Comparison of ENCODE assay signal across 24 cellular contexts in genomic region chr9:97645720-97646119, GRCh38. TPM values are rescaled to one million over a fixed set of nuclear protein-coding genes. Genes with fewer than 3 reads are reported as not detected.
DNase-seq lines count a peak whose midpoint lies in the region; ATAC-seq, FAIRE-seq and TF ChIP-seq lines count a peak whose summit lies in the region.
"Had no signal": no experiment of that assay in that cellular context is flagged by ENCODE, and none has a peak within 500 bp of the region (broad histone marks: within the 10 kb centered on the region; RNA-seq: fewer than 3 reads in every experiment).

No MANE protein-coding gene starts in this region.

- no peak overlapping the region for H2AFZ ChIP-seq in HepG2 (ENCODE audit: low read length)
- H2AFZ ChIP-seq: GM23248 had no signal

- BruUV-seq in HepG2 (replicated peaks; lab: Mats Ljungman, UMichigan): no TSS peak

- H3K4me1 Mint-ChIP-seq in activated T-cell treated with anti-CD3 and anti-CD28 coated beads, Interleukin-2, amount 50 U/mL, for 72 hours (ENCODE audit: low read depth): peaks cover 5% of the 10 kb centered on the region
- H3K4me1 Mint-ChIP-seq: CD14-positive monocyte had no signal

- H3K4me1 ChIP-seq in right lobe of liver: peaks cover 0 to 13% (median 2%) of the 10 kb centered on the region in 4 donors
- H3K4me1 ChIP-seq in HepG2 (ENCODE audit: insufficient read depth, low read length): no peaks in the 10 kb centered on the region
- no peaks in the 10 kb centered on the region for H3K4me1 ChIP-seq in right cardiac atrium (ENCODE audit: control insufficient read depth, insufficient read depth, low read length)
- no peaks in the 10 kb centered on the region for H3K4me1 ChIP-seq in kidney (ENCODE audit: control insufficient read depth in 1 of 2, insufficient read depth in 1 of 2, low read depth in 1 of 2, low read length in 2 of 2)
- H3K4me1 ChIP-seq: A549, BE2C had no signal

- in situ Hi-C loops in HepG2 (cut with HindIII; ENCODE audit: extremely low pct_ligation_motif_present, low pct_unique_long_range_greater_than_20kb): no loop called here

- ATAC-seq in right lobe of liver (peak in 3 of 4 donors; percentile 22 to 52 (median 49)), HepG2 (no peak), right cardiac atrium (no peak)
- ATAC-seq in activated T-cell treated with anti-CD3 and anti-CD28 coated beads, Interleukin-2, amount 50 U/mL, for 72 hours (replicated peaks in 1 of 2): no peak
- ATAC-seq: A549, HCT116 had no signal

- TF ChIP-seq POLR2A in right lobe of liver (IDR thresholded peaks at IDR 0.05) (no peak), HepG2 (IDR thresholded peaks at IDR 0.05; ENCODE audit: insufficient read depth in 1 of 2, low read depth in 2 of 2, low read length in 2 of 2) (no peak), H54 (IDR thresholded peaks at IDR 0.05; ENCODE audit: low read depth, low read length) (no peak)

- H3K4me3 Mint-ChIP-seq in activated T-cell treated with anti-CD3 and anti-CD28 coated beads, Interleukin-2, amount 50 U/mL, for 72 hours: no peak overlapping the region
- H3K4me3 Mint-ChIP-seq: CD14-positive monocyte; CD4-positive, alpha-beta T cell; CD8-positive, alpha-beta memory T cell; H9 had no signal

- peaks cover 7% of the 10 kb centered on the region for H3K79me2 ChIP-seq in HepG2 (ENCODE audit: insufficient read depth, low read length)

- H3K27me3 ChIP-seq in right lobe of liver: no peaks in the 10 kb centered on the region
- no peaks in the 10 kb centered on the region for H3K27me3 ChIP-seq in HepG2 (ENCODE audit: control insufficient read depth in 1 of 2, insufficient read depth in 2 of 2, low read length in 2 of 2)
- H3K27me3 ChIP-seq in right cardiac atrium (ENCODE audit: control insufficient read depth, insufficient read depth): no peaks in the 10 kb centered on the region
- H3K27me3 ChIP-seq: BE2C; BLaER1 treated with 17β-estradiol and CSF1 and Interleukin-3, amounts not matched to agents 10 nM and 100 nM had no signal

- POLR2A ChIA-PET in HepG2 (lab: Yijun Ruan, JAX): interaction anchor here (0.6 to 0.9 kb wide), 2 partner anchors 12 to 55 kb away, joined by 3 to 4 read pairs; partner anchors contain the start of genes NCBP1 and TSTD2

- H3K36me3 ChIP-seq in right lobe of liver (peaks cover 0 to 51% (median 7%) of the 10 kb centered on the region in 4 donors), HepG2 (replicated peaks in 1 of 2; ENCODE audit: control insufficient read depth in 1 of 2, insufficient read depth in 2 of 2, low read length in 2 of 2) (peaks cover 10 to 72% of the 10 kb centered on the region in 2 experiments), kidney (ENCODE audit: control insufficient read depth in 1 of 2, insufficient read depth in 2 of 2, low read length in 2 of 2) (peaks cover 42 to 44% of the 10 kb centered on the region in 2 donors)

- CTCF ChIA-PET in HepG2 (lab: Yijun Ruan, JAX; ENCODE audit: low intra/inter-chr PET ratio, low total read pairs): no interaction called here

- H3K4me2 ChIP-seq in HepG2 (ENCODE audit: low read depth, low read length): no peak overlapping the region
- H3K4me2 ChIP-seq: A549; BLaER1 treated with 17β-estradiol and CSF1 and Interleukin-3, amounts not matched to agents 10 nM and 100 nM had no signal

- H3K36me3 Mint-ChIP-seq in activated T-cell treated with anti-CD3 and anti-CD28 coated beads, Interleukin-2, amount 50 U/mL, for 72 hours (ENCODE audit: insufficient read depth in 2 of 2): peaks cover 6 to 19% of the 10 kb centered on the region in 2 donors

- no peaks in the 10 kb centered on the region for H4K20me1 ChIP-seq in HepG2 (ENCODE audit: insufficient read depth, low read length)

- H3K4me3 ChIP-seq in right lobe of liver: no peak overlapping the region
- no peak overlapping the region for H3K4me3 ChIP-seq in HepG2 (replicated peaks in 1 of 3; ENCODE audit: insufficient read depth in 1 of 3, low read depth in 2 of 3, low read length in 3 of 3)
- H3K4me3 ChIP-seq in right cardiac atrium (ENCODE audit: low read length): no peak overlapping the region
- H3K4me3 ChIP-seq in kidney (ENCODE audit: low read length in 2 of 2): no peak overlapping the region
- H3K4me3 ChIP-seq: A549; BLaER1 treated with 17β-estradiol and CSF1 and Interleukin-3, amounts not matched to agents 10 nM and 100 nM; GM23248 had no signal

- H3K9me3 ChIP-seq in right lobe of liver (no peaks in the 10 kb centered on the region), HepG2 (ENCODE audit: low read length) (no peaks in the 10 kb centered on the region), right cardiac atrium (ENCODE audit: control insufficient read depth, low read length) (no peaks in the 10 kb centered on the region), kidney (ENCODE audit: control insufficient read depth in 1 of 2, low read length in 2 of 2) (no peaks in the 10 kb centered on the region)
- H3K9me3 ChIP-seq: A549; BE2C; BLaER1 treated with 17β-estradiol and CSF1 and Interleukin-3, amounts not matched to agents 10 nM and 100 nM had no signal

- FAIRE-seq in HepG2 (lab: Jason Lieb, UNC) (no peak), H54 (lab: Jason Lieb, UNC) (peak; percentile 90), kidney (lab: Jason Lieb, UNC) (no peak)
- FAIRE-seq: A549, GM12891, H1 had no signal

- no peak overlapping the region for H3K27ac Mint-ChIP-seq in activated T-cell treated with anti-CD3 and anti-CD28 coated beads, Interleukin-2, amount 50 U/mL, for 72 hours
- H3K27ac Mint-ChIP-seq: CD14-positive monocyte; CD4-positive, alpha-beta T cell; H9 had no signal

- no peak overlapping the region for H3K27ac ChIP-seq in right lobe of liver
- no peak overlapping the region for H3K27ac ChIP-seq in HepG2 (ENCODE audit: extremely low read length, insufficient read depth, low read length)
- peak overlapping the region; percentile 16; the same call in 1 of the 2 replicates for H3K27ac ChIP-seq in VCaP
- H3K27ac ChIP-seq in right cardiac atrium (ENCODE audit: low read length): no peak overlapping the region
- no peak overlapping the region for H3K27ac ChIP-seq in kidney (ENCODE audit: low read depth in 2 of 2, low read length in 2 of 2)
- H3K27ac ChIP-seq: A549; BLaER1 treated with 17β-estradiol and CSF1 and Interleukin-3, amounts not matched to agents 10 nM and 100 nM; GM23248 had no signal

- no peaks in the 10 kb centered on the region for H3K9me3 Mint-ChIP-seq in activated T-cell treated with anti-CD3 and anti-CD28 coated beads, Interleukin-2, amount 50 U/mL, for 72 hours
- H3K9me3 Mint-ChIP-seq: CD14-positive monocyte; CD4-positive, alpha-beta T cell; CD8-positive, alpha-beta memory T cell; H9 had no signal

- DNase-seq in right lobe of liver: no peak
- no peak for DNase-seq in HepG2 (ENCODE audit: low spot score)
- DNase-seq in H54 (ENCODE audit: insufficient read length, low spot score): no peak
- no peak for DNase-seq in right cardiac atrium
- DNase-seq in activated T-cell treated with anti-CD3 and anti-CD28 coated beads, Interleukin-2, amount 50 U/mL, for 72 hours: no peak
- DNase-seq in kidney: no peak
- DNase-seq: 8988T; ACHN; AML-193; BE2C; CD4-positive, alpha-beta T cell; CD8-positive, alpha-beta memory T cell; DMS53; DMS79 treated with DMSO at 0.1 percent for 48 hours; GF-D8; H9 had no signal

- TF ChIP-seq CTCF in right lobe of liver (IDR thresholded peaks at IDR 0.05) (no peak), HepG2 (CRISPR knock-in tag; IDR thresholded peaks at IDR 0.05) (no peak), VCaP (conservative IDR thresholded peaks at IDR 0.05) (no peak), kidney (IDR thresholded peaks at IDR 0.05; ENCODE audit: borderline replicate concordance, extremely low read depth, insufficient read depth) (no peak)

- H3K9ac ChIP-seq in HepG2 (ENCODE audit: insufficient read depth, low read depth, low read length): no peak overlapping the region
- no peak overlapping the region for H3K9ac ChIP-seq in kidney (ENCODE audit: low read length in 2 of 2)
- H3K9ac ChIP-seq: BLaER1 treated with 17β-estradiol and CSF1 and Interleukin-3, amounts not matched to agents 10 nM and 100 nM; GM23248 had no signal

- intact Hi-C loops in right lobe of liver (cut with DNase I) (no loop called here), HepG2 (cut with micrococcal nuclease; ENCODE audit: unreplicated experiment) (no loop called here), right cardiac atrium (cut with DNase I) (no loop called here), kidney (cut with DNase I) (no loop called here)

- no peak for TF ChIP-seq RAD21 in HepG2 (CRISPR knock-in tag; IDR thresholded peaks at IDR 0.05)

- H3K27me3 Mint-ChIP-seq in activated T-cell treated with anti-CD3 and anti-CD28 coated beads, Interleukin-2, amount 50 U/mL, for 72 hours (ENCODE audit: low read depth): no peaks in the 10 kb centered on the region
- H3K27me3 Mint-ChIP-seq: CD4-positive, alpha-beta T cell; CD8-positive, alpha-beta memory T cell had no signal

- TF ChIP-seq EP300 in HepG2 (IDR thresholded peaks at IDR 0.05; ENCODE audit: low read depth in 2 of 2, low read length in 2 of 2) (no peak), HepG2 (CRISPR knock-in tag; IDR thresholded peaks at IDR 0.05; ENCODE audit: borderline replicate concordance) (no peak)

RNA-seq across cellular contexts. Expression of gene NCBP1, which starts 12.1 kb away (rescaled TPM):
- total RNA-seq in right lobe of liver (10 to 100 TPM; 10.9 to 15.3 (median 12.5) TPM), HepG2 (2016; rRNA removed; fragmentation: Illumina TruSeq; extraction: Trizol) (40.2 and 46.5 TPM in 2 replicates), right cardiac atrium (10 to 100 TPM; 18.7 to 27.7 (median 19.6) TPM), kidney (28.5 TPM)
- total RNA-seq in HepG2 (2016; cell fraction: cytosol; rRNA removed; fragmentation: Illumina TruSeq; extraction: Trizol; ENCODE audit: low read depth): 6.3 and 9.7 TPM in 2 replicates
- total RNA-seq in HepG2 (2016; cell fraction: insoluble cytoplasmic fraction; rRNA removed; fragmentation: Illumina TruSeq; extraction: Trizol): 41.4 and 48.1 TPM in 2 replicates
- 11.1 and 11.8 TPM in 2 replicates for total RNA-seq in HepG2 (2016; cell fraction: membrane; rRNA removed; fragmentation: Illumina TruSeq; extraction: Trizol)
- 42.6 and 52.6 TPM in 2 replicates for total RNA-seq in HepG2 (2016; cell fraction: nucleus; rRNA removed; fragmentation: Illumina TruSeq; extraction: Trizol)
- polyA plus RNA-seq in HepG2 (2011; rRNA removed) (12.4 and 13.3 TPM in 2 replicates), right cardiac atrium (10.3 TPM), kidney (ENCODE audit: insufficient read depth, low read depth, low replicate concordance) (15.1 TPM)
- 5.2 and 6.8 TPM in 2 replicates for polyA plus RNA-seq in HepG2 (2011; cell fraction: cytosol; rRNA removed)
- polyA plus RNA-seq in HepG2 (2011; cell fraction: nucleus; rRNA removed): 15.4 and 22.1 TPM in 2 replicates
- 15.3 and 22.1 TPM in 2 replicates for polyA plus RNA-seq in HepG2 (2012)
- 2.3 and 2.6 TPM in 2 replicates for polyA plus RNA-seq in HepG2 (2016; cell fraction: cytosol; fragmentation: Illumina TruSeq; extraction: Trizol; ENCODE audit: low read depth)
- polyA plus RNA-seq in HepG2 (2016; cell fraction: insoluble cytoplasmic fraction; fragmentation: Illumina TruSeq; extraction: Trizol; ENCODE audit: low read depth): 35.0 and 36.2 TPM in 2 replicates
- 3.4 and 6.0 TPM in 2 replicates for polyA plus RNA-seq in HepG2 (2016; cell fraction: membrane; fragmentation: Illumina TruSeq; extraction: Trizol; ENCODE audit: low read depth)
- polyA plus RNA-seq in HepG2 (2016; cell fraction: nucleus; fragmentation: Illumina TruSeq; extraction: Trizol; ENCODE audit: insufficient read depth, low read depth): 46.0 and 62.4 TPM in 2 replicates
- polyA minus RNA-seq in HepG2 (2011; rRNA and poly(A)+ RNA removed; ENCODE audit: low replicate concordance): 15.9 and 28.1 TPM in 2 replicates
- 8.4 and 10.3 TPM in 2 replicates for polyA minus RNA-seq in HepG2 (2011; cell fraction: cytosol; rRNA and poly(A)+ RNA removed)
- 51.0 and 59.1 TPM in 2 replicates for polyA minus RNA-seq in HepG2 (2011; cell fraction: nucleus; rRNA and poly(A)+ RNA removed)
- total RNA-seq in activated T-cell treated with anti-CD3 and anti-CD28 coated beads, Interleukin-2, amount 50 U/mL, for 72 hours: 10 to 100 TPM; 24.3 to 25.4 TPM

RNA-seq across cellular contexts. Expression of gene TSTD2, which starts 12.6 kb away (rescaled TPM):
- 10 to 100 TPM in 1 of 6 experiments, 1 to 10 TPM in 5; 7.9 to 10.2 (median 9.0) TPM for total RNA-seq in right lobe of liver
- 16.0 and 17.0 TPM in 2 replicates for total RNA-seq in HepG2 (2016; rRNA removed; fragmentation: Illumina TruSeq; extraction: Trizol)
- 2.0 and 2.6 TPM in 2 replicates for total RNA-seq in HepG2 (2016; cell fraction: cytosol; rRNA removed; fragmentation: Illumina TruSeq; extraction: Trizol; ENCODE audit: low read depth)
- 15.0 and 16.1 TPM in 2 replicates for total RNA-seq in HepG2 (2016; cell fraction: insoluble cytoplasmic fraction; rRNA removed; fragmentation: Illumina TruSeq; extraction: Trizol)
- 6.6 and 7.8 TPM in 2 replicates for total RNA-seq in HepG2 (2016; cell fraction: membrane; rRNA removed; fragmentation: Illumina TruSeq; extraction: Trizol)
- 23.1 and 25.4 TPM in 2 replicates for total RNA-seq in HepG2 (2016; cell fraction: nucleus; rRNA removed; fragmentation: Illumina TruSeq; extraction: Trizol)
- 23.1 and 26.5 TPM in 2 replicates for polyA plus RNA-seq in HepG2 (2011; rRNA removed)
- polyA plus RNA-seq in HepG2 (2011; cell fraction: cytosol; rRNA removed): 11.0 and 13.8 TPM in 2 replicates
- polyA plus RNA-seq in HepG2 (2011; cell fraction: nucleus; rRNA removed): 39.2 and 49.7 TPM in 2 replicates
- polyA plus RNA-seq in HepG2 (2012): 16.2 and 19.0 TPM in 2 replicates
- polyA plus RNA-seq in HepG2 (2016; cell fraction: cytosol; fragmentation: Illumina TruSeq; extraction: Trizol; ENCODE audit: low read depth): 1.2 TPM in 2 replicates
- 13.7 and 13.9 TPM in 2 replicates for polyA plus RNA-seq in HepG2 (2016; cell fraction: insoluble cytoplasmic fraction; fragmentation: Illumina TruSeq; extraction: Trizol; ENCODE audit: low read depth)
- polyA plus RNA-seq in HepG2 (2016; cell fraction: membrane; fragmentation: Illumina TruSeq; extraction: Trizol; ENCODE audit: low read depth): 3.1 and 3.8 TPM in 2 replicates
- polyA plus RNA-seq in HepG2 (2016; cell fraction: nucleus; fragmentation: Illumina TruSeq; extraction: Trizol; ENCODE audit: insufficient read depth, low read depth): 36.4 and 38.7 TPM in 2 replicates
- 24.8 and 29.2 TPM in 2 replicates for polyA minus RNA-seq in HepG2 (2011; rRNA and poly(A)+ RNA removed; ENCODE audit: low replicate concordance)
- 16.7 and 21.4 TPM in 2 replicates for polyA minus RNA-seq in HepG2 (2011; cell fraction: cytosol; rRNA and poly(A)+ RNA removed)
- 49.7 and 59.2 TPM in 2 replicates for polyA minus RNA-seq in HepG2 (2011; cell fraction: nucleus; rRNA and poly(A)+ RNA removed)
- 10 to 100 TPM; 19.4 to 29.5 (median 24.6) TPM for total RNA-seq in right cardiac atrium
- polyA plus RNA-seq in right cardiac atrium: 14.0 TPM
- total RNA-seq in activated T-cell treated with anti-CD3 and anti-CD28 coated beads, Interleukin-2, amount 50 U/mL, for 72 hours: 10 to 100 TPM; 18.7 to 23.3 TPM
- total RNA-seq in kidney: 23.4 TPM
- 9.0 TPM for polyA plus RNA-seq in kidney (ENCODE audit: insufficient read depth, low read depth, low replicate concordance)

RNA-seq across cellular contexts. Expression of gene XPA, which starts 51.4 kb away (rescaled TPM):
- total RNA-seq in right lobe of liver (1 to 10 TPM; 4.4 to 9.0 (median 6.7) TPM), HepG2 (2016; rRNA removed; fragmentation: Illumina TruSeq; extraction: Trizol) (12.5 and 15.2 TPM in 2 replicates), right cardiac atrium (10 to 100 TPM in 2 of 4 donors, 1 to 10 TPM in 2; 7.1 to 10.7 (median 10.3) TPM), kidney (17.7 TPM)
- total RNA-seq in HepG2 (2016; cell fraction: cytosol; rRNA removed; fragmentation: Illumina TruSeq; extraction: Trizol; ENCODE audit: low read depth): 6.3 TPM in 2 replicates
- 12.1 and 13.9 TPM in 2 replicates for total RNA-seq in HepG2 (2016; cell fraction: insoluble cytoplasmic fraction; rRNA removed; fragmentation: Illumina TruSeq; extraction: Trizol)
- total RNA-seq in HepG2 (2016; cell fraction: membrane; rRNA removed; fragmentation: Illumina TruSeq; extraction: Trizol): 6.6 and 7.3 TPM in 2 replicates
- 14.5 and 16.6 TPM in 2 replicates for total RNA-seq in HepG2 (2016; cell fraction: nucleus; rRNA removed; fragmentation: Illumina TruSeq; extraction: Trizol)
- polyA plus RNA-seq in HepG2 (2011; rRNA removed) (2.3 and 2.5 TPM in 2 replicates), right cardiac atrium (9.8 TPM), kidney (ENCODE audit: insufficient read depth, low read depth, low replicate concordance) (26.3 TPM)
- 1.2 and 1.4 TPM in 2 replicates for polyA plus RNA-seq in HepG2 (2011; cell fraction: cytosol; rRNA removed)
- 1.9 and 3.0 TPM in 2 replicates for polyA plus RNA-seq in HepG2 (2011; cell fraction: nucleus; rRNA removed)
- polyA plus RNA-seq in HepG2 (2012): 8.1 and 11.3 TPM in 2 replicates
- 5.1 and 5.4 TPM in 2 replicates for polyA plus RNA-seq in HepG2 (2016; cell fraction: cytosol; fragmentation: Illumina TruSeq; extraction: Trizol; ENCODE audit: low read depth)
- polyA plus RNA-seq in HepG2 (2016; cell fraction: insoluble cytoplasmic fraction; fragmentation: Illumina TruSeq; extraction: Trizol; ENCODE audit: low read depth): 14.8 and 17.1 TPM in 2 replicates
- polyA plus RNA-seq in HepG2 (2016; cell fraction: membrane; fragmentation: Illumina TruSeq; extraction: Trizol; ENCODE audit: low read depth): 5.3 and 5.8 TPM in 2 replicates
- 16.5 and 19.7 TPM in 2 replicates for polyA plus RNA-seq in HepG2 (2016; cell fraction: nucleus; fragmentation: Illumina TruSeq; extraction: Trizol; ENCODE audit: insufficient read depth, low read depth)
- polyA minus RNA-seq in HepG2 (2011; rRNA and poly(A)+ RNA removed; ENCODE audit: low replicate concordance): 0.77 and 1.4 TPM in 2 replicates
- 1.3 and 3.5 TPM in 2 replicates for polyA minus RNA-seq in HepG2 (2011; cell fraction: cytosol; rRNA and poly(A)+ RNA removed)
- 16.7 and 17.8 TPM in 2 replicates for polyA minus RNA-seq in HepG2 (2011; cell fraction: nucleus; rRNA and poly(A)+ RNA removed)
- 10 to 100 TPM in 1 of 2 donors, 1 to 10 TPM in 1; 8.8 to 11.1 TPM for total RNA-seq in activated T-cell treated with anti-CD3 and anti-CD28 coated beads, Interleukin-2, amount 50 U/mL, for 72 hours

Comparison
In these comparisons a context has a peak if more than half of its experiments do, and no peak if none do; other contexts are left out.
1. ATAC-seq: peak in right lobe of liver (3 of 4); none in HepG2 (single experiment), right cardiac atrium (0 of 2) and activated T-cell treated with anti-CD3 and anti-CD28 coated beads, Interleukin-2, amount 50 U/mL, for 72 hours (0 of 2).